In the genomic region with DNA sequence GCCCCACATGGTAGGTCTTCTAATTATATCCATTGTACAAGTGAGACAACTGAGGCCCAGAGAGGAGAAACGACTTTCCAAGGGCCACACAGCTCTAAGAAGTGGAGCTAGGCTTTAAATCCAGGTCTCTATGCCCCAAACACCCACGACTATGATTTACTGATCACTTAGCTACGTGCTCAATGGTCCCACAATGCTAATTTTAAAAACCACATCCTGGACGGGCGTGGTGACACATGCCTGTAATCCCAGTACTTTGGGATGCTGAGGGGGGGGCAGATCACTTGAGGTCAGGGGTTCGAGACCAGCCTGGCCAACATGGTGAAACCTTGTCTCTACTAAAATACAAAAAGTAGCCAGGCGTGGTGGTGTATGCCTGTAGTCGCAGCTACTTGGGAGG, we compare ENCODE assay signal across 12 cellular contexts. TPM values are rescaled to one million over a fixed set of nuclear protein-coding genes. Genes with fewer than 3 reads are reported as not detected.
A peak's percentile ranks its signal among the peaks of the same experiment; 100 is the strongest.
DNase-seq lines count a peak whose midpoint lies in the region; ATAC-seq, FAIRE-seq and TF ChIP-seq lines count a peak whose summit lies in the region.
"Had no signal": no experiment of that assay in that cellular context is flagged by ENCODE, and none has a peak within 500 bp of the region (broad histone marks: within the 10 kb centered on the region; RNA-seq: fewer than 3 reads in every experiment).

No MANE protein-coding gene starts in this region.

- 75 to 77% methylated on average over 8 of the region's 8 CpGs for WGBS in pancreas, 2 donors

- CTCF ChIA-PET in activated CD4-positive, alpha-beta memory T cell treated with anti-CD3 and anti-CD28 coated beads for 36 hours (lab: Charles Lee): interaction anchor here (6.4 kb wide), 1 partner anchor 30 kb away, joined by 47 read pairs; no protein-coding TSS in a partner anchor
- CTCF ChIA-PET in RWPE1 (lab: Yijun Ruan, JAX): interaction anchor here (1.5 kb wide), 1 partner anchor 30 kb away, joined by 8 read pairs; no protein-coding TSS in a partner anchor

- H3K27ac Mint-ChIP-seq in activated naive CD8-positive, alpha-beta T cell treated with anti-CD3 and anti-CD28 coated beads, Interleukin-2, amount 10 ng/mL, durations not matched to agents 7 days and 5 days: peak overlapping the region; percentile 46
- no peak overlapping the region for H3K27ac Mint-ChIP-seq in activated naive CD8-positive, alpha-beta T cell treated with anti-CD3 and anti-CD28 coated beads for 36 hours
- no peak overlapping the region for H3K27ac Mint-ChIP-seq in activated CD4-positive, alpha-beta memory T cell treated with anti-CD3 and anti-CD28 coated beads for 36 hours
- peak overlapping the region; percentile 75 for H3K27ac Mint-ChIP-seq in stimulated activated memory B cell treated with anti-CD40 and anti-IgM and Interleukin-4, amounts not matched to agents 10 μg/mL and 1 μg/mL and 100 μg/mL, for 72 hours

- no peaks in the 10 kb centered on the region for H3K4me1 ChIP-seq in pancreas

- H3K9me3 Mint-ChIP-seq in activated naive CD8-positive, alpha-beta T cell treated with anti-CD3 and anti-CD28 coated beads, Interleukin-2, amount 10 ng/mL, durations not matched to agents 7 days and 5 days: no peaks in the 10 kb centered on the region
- H3K9me3 Mint-ChIP-seq in activated naive CD8-positive, alpha-beta T cell treated with anti-CD3 and anti-CD28 coated beads for 36 hours: no peaks in the 10 kb centered on the region
- no peaks in the 10 kb centered on the region for H3K9me3 Mint-ChIP-seq in activated CD4-positive, alpha-beta memory T cell treated with anti-CD3 and anti-CD28 coated beads for 36 hours
- H3K9me3 Mint-ChIP-seq in stimulated activated memory B cell treated with anti-CD40 and anti-IgM and Interleukin-4, amounts not matched to agents 10 μg/mL and 1 μg/mL and 100 μg/mL, for 72 hours: no peaks in the 10 kb centered on the region

- intact Hi-C loops in activated CD4-positive, alpha-beta memory T cell treated with anti-CD3 and anti-CD28 coated beads for 36 hours (cut with micrococcal nuclease): no loop called here
- intact Hi-C loops in pancreas (cut with DNase I): no loop called here

- H3K4me3 ChIP-seq in pancreas: no peak overlapping the region
- H3K4me3 ChIP-seq: smooth muscle cell had no signal

- no peaks in the 10 kb centered on the region for H3K9me3 ChIP-seq in pancreas

- H3K27me3 Mint-ChIP-seq in activated naive CD8-positive, alpha-beta T cell treated with anti-CD3 and anti-CD28 coated beads, Interleukin-2, amount 10 ng/mL, durations not matched to agents 7 days and 5 days: peaks cover 3% of the 10 kb centered on the region
- peaks cover 3% of the 10 kb centered on the region for H3K27me3 Mint-ChIP-seq in activated naive CD8-positive, alpha-beta T cell treated with anti-CD3 and anti-CD28 coated beads for 36 hours
- H3K27me3 Mint-ChIP-seq in activated CD4-positive, alpha-beta memory T cell treated with anti-CD3 and anti-CD28 coated beads for 36 hours: peaks cover 1% of the 10 kb centered on the region
- no peaks in the 10 kb centered on the region for H3K27me3 Mint-ChIP-seq in stimulated activated memory B cell treated with anti-CD40 and anti-IgM and Interleukin-4, amounts not matched to agents 10 μg/mL and 1 μg/mL and 100 μg/mL, for 72 hours

- H3K4me1 Mint-ChIP-seq in activated naive CD8-positive, alpha-beta T cell treated with anti-CD3 and anti-CD28 coated beads, Interleukin-2, amount 10 ng/mL, durations not matched to agents 7 days and 5 days: peaks cover 23% of the 10 kb centered on the region
- H3K4me1 Mint-ChIP-seq in activated naive CD8-positive, alpha-beta T cell treated with anti-CD3 and anti-CD28 coated beads for 36 hours: peaks cover 13% of the 10 kb centered on the region
- H3K4me1 Mint-ChIP-seq in activated CD4-positive, alpha-beta memory T cell treated with anti-CD3 and anti-CD28 coated beads for 36 hours (ENCODE audit: low read depth): peaks cover 14% of the 10 kb centered on the region
- H3K4me1 Mint-ChIP-seq in stimulated activated memory B cell treated with anti-CD40 and anti-IgM and Interleukin-4, amounts not matched to agents 10 μg/mL and 1 μg/mL and 100 μg/mL, for 72 hours: peaks cover 48% of the 10 kb centered on the region

- POLR2A ChIA-PET in activated naive CD8-positive, alpha-beta T cell treated with anti-CD3 and anti-CD28 coated beads, Interleukin-2, amount 10 ng/mL, durations not matched to agents 7 days and 5 days (lab: Charles Lee): no interaction called here
- POLR2A ChIA-PET in activated CD4-positive, alpha-beta memory T cell treated with anti-CD3 and anti-CD28 coated beads for 36 hours (lab: Charles Lee): interaction anchor here (1.0 kb wide), 1 partner anchor 10 kb away, joined by 3 read pairs; no protein-coding TSS in a partner anchor
- POLR2A ChIA-PET in RWPE1 (lab: Yijun Ruan, JAX; ENCODE audit: low non-redundant PET): no interaction called here

- FAIRE-seq in pancreas (lab: Jason Lieb, UNC): no peak
- FAIRE-seq: endometrium had no signal

- H3K27me3 ChIP-seq in pancreas: no peaks in the 10 kb centered on the region

- peak overlapping the region; percentile 39 for H3K4me3 Mint-ChIP-seq in activated naive CD8-positive, alpha-beta T cell treated with anti-CD3 and anti-CD28 coated beads, Interleukin-2, amount 10 ng/mL, durations not matched to agents 7 days and 5 days
- no peak overlapping the region for H3K4me3 Mint-ChIP-seq in activated naive CD8-positive, alpha-beta T cell treated with anti-CD3 and anti-CD28 coated beads for 36 hours
- H3K4me3 Mint-ChIP-seq in activated CD4-positive, alpha-beta memory T cell treated with anti-CD3 and anti-CD28 coated beads for 36 hours: no peak overlapping the region
- no peak overlapping the region for H3K4me3 Mint-ChIP-seq in stimulated activated memory B cell treated with anti-CD40 and anti-IgM and Interleukin-4, amounts not matched to agents 10 μg/mL and 1 μg/mL and 100 μg/mL, for 72 hours

- no peaks in the 10 kb centered on the region for H3K36me3 Mint-ChIP-seq in activated naive CD8-positive, alpha-beta T cell treated with anti-CD3 and anti-CD28 coated beads, Interleukin-2, amount 10 ng/mL, durations not matched to agents 7 days and 5 days
- no peaks in the 10 kb centered on the region for H3K36me3 Mint-ChIP-seq in activated naive CD8-positive, alpha-beta T cell treated with anti-CD3 and anti-CD28 coated beads for 36 hours
- H3K36me3 Mint-ChIP-seq in activated CD4-positive, alpha-beta memory T cell treated with anti-CD3 and anti-CD28 coated beads for 36 hours: no peaks in the 10 kb centered on the region
- H3K36me3 Mint-ChIP-seq in stimulated activated memory B cell treated with anti-CD40 and anti-IgM and Interleukin-4, amounts not matched to agents 10 μg/mL and 1 μg/mL and 100 μg/mL, for 72 hours: no peaks in the 10 kb centered on the region

- no peak for TF ChIP-seq CTCF in RWPE1 (conservative IDR thresholded peaks at IDR 0.05; ENCODE audit: low read depth)
- TF ChIP-seq CTCF in pancreas (IDR thresholded peaks at IDR 0.05): no peak

- no peak overlapping the region for H3K27ac ChIP-seq in RWPE1
- H3K27ac ChIP-seq in pancreas: no peak overlapping the region

- H3K36me3 ChIP-seq in pancreas: no peaks in the 10 kb centered on the region

- peak; percentile 44 for ATAC-seq in activated naive CD8-positive, alpha-beta T cell treated with anti-CD3 and anti-CD28 coated beads, Interleukin-2, amount 10 ng/mL, durations not matched to agents 7 days and 5 days (ENCODE audit: low read depth)
- ATAC-seq in HG02981 (IDR thresholded peaks at IDR 0.05; ENCODE audit: unreplicated experiment) (peak; percentile 4), pancreas (no peak)
- peak; percentile 24 for ATAC-seq in stimulated activated memory B cell treated with anti-CD40 and anti-IgM and Interleukin-4, amounts not matched to agents 10 μg/mL and 1 μg/mL and 100 μg/mL, for 72 hours

- DNase-seq in activated naive CD8-positive, alpha-beta T cell treated with anti-CD3 and anti-CD28 coated beads, Interleukin-2, amount 10 ng/mL, durations not matched to agents 7 days and 5 days: no peak
- DNase-seq in activated naive CD8-positive, alpha-beta T cell treated with anti-CD3 and anti-CD28 coated beads for 36 hours: no peak
- peak; percentile 50 for DNase-seq in activated CD4-positive, alpha-beta memory T cell treated with anti-CD3 and anti-CD28 coated beads for 36 hours
- no peak for DNase-seq in OCI-M1 (lab: John Stamatoyannopoulos, UW)
- DNase-seq in RWPE1 (ENCODE audit: low spot score): no peak
- no peak for DNase-seq in pancreas
- DNase-seq: NCI-H2171 had no signal

RNA-seq across cellular contexts. Expression of a gene that starts 8.4 kb away (rescaled TPM):
- 10 to 100 TPM; 64.5 to 76.1 TPM for total RNA-seq in activated naive CD8-positive, alpha-beta T cell treated with anti-CD3 and anti-CD28 coated beads, Interleukin-2, amount 10 ng/mL, durations not matched to agents 7 days and 5 days
- 10 to 100 TPM; 93.1 to 99.5 TPM for total RNA-seq in activated naive CD8-positive, alpha-beta T cell treated with anti-CD3 and anti-CD28 coated beads for 36 hours
- total RNA-seq in activated CD4-positive, alpha-beta memory T cell treated with anti-CD3 and anti-CD28 coated beads for 36 hours: 10 to 100 TPM; 92.9 to 93.7 TPM
- 100 to 1,000 TPM in 3 of 6 donors, 10 to 100 TPM in 3; 66.8 to 124 (median 100) TPM for total RNA-seq in pancreas
- polyA plus RNA-seq in pancreas: 10 to 100 TPM; 25.8 to 33.6 TPM

RNA-seq across cellular contexts. Expression of a gene that starts 31.7 kb away (rescaled TPM):
- 10 to 100 TPM; 19.5 to 23.7 TPM for total RNA-seq in activated naive CD8-positive, alpha-beta T cell treated with anti-CD3 and anti-CD28 coated beads, Interleukin-2, amount 10 ng/mL, durations not matched to agents 7 days and 5 days
- total RNA-seq in activated naive CD8-positive, alpha-beta T cell treated with anti-CD3 and anti-CD28 coated beads for 36 hours: 10 to 100 TPM; 24.1 to 25.5 TPM
- total RNA-seq in activated CD4-positive, alpha-beta memory T cell treated with anti-CD3 and anti-CD28 coated beads for 36 hours: 10 to 100 TPM; 28.2 to 31.3 TPM
- 10 to 100 TPM; 11.8 to 18.9 (median 15.3) TPM for total RNA-seq in pancreas
- polyA plus RNA-seq in pancreas: 10 to 100 TPM in 1 of 2 donors, 1 to 10 TPM in 1; 6.6 to 14.4 TPM

RNA-seq across cellular contexts. Expression of a gene that starts 38.1 kb away (rescaled TPM):
- 1 to 10 TPM; 1.4 to 1.7 TPM for total RNA-seq in activated naive CD8-positive, alpha-beta T cell treated with anti-CD3 and anti-CD28 coated beads, Interleukin-2, amount 10 ng/mL, durations not matched to agents 7 days and 5 days
- 1 to 10 TPM in 1 of 2 experiments, under 1 TPM in 1; 0.94 to 2.0 TPM for total RNA-seq in activated naive CD8-positive, alpha-beta T cell treated with anti-CD3 and anti-CD28 coated beads for 36 hours
- total RNA-seq in activated CD4-positive, alpha-beta memory T cell treated with anti-CD3 and anti-CD28 coated beads for 36 hours: under 1 TPM; 0.24 to 0.29 TPM
- under 1 TPM; 0.12 to 0.87 (median 0.46) TPM for total RNA-seq in pancreas
- 1 to 10 TPM; 3.3 to 5.7 TPM for polyA plus RNA-seq in pancreas
- total RNA-seq: myocyte, smooth muscle cell had no signal

RNA-seq across cellular contexts. Expression of a gene that starts 47.1 kb away (rescaled TPM):
- total RNA-seq in activated naive CD8-positive, alpha-beta T cell treated with anti-CD3 and anti-CD28 coated beads, Interleukin-2, amount 10 ng/mL, durations not matched to agents 7 days and 5 days: 10 to 100 TPM; 17.1 to 22.0 TPM
- total RNA-seq in activated naive CD8-positive, alpha-beta T cell treated with anti-CD3 and anti-CD28 coated beads for 36 hours: 10 to 100 TPM; 11.4 to 13.4 TPM
- 10 to 100 TPM; 15.6 to 16.6 TPM for total RNA-seq in activated CD4-positive, alpha-beta memory T cell treated with anti-CD3 and anti-CD28 coated beads for 36 hours
- 10 to 100 TPM; 15.2 to 22.8 (median 18.6) TPM for total RNA-seq in pancreas
- 10 to 100 TPM; 50.9 to 59.2 TPM for polyA plus RNA-seq in pancreas

Comparison
In these comparisons a context has a peak if more than half of its experiments do, and no peak if none do; other contexts are left out.
1. H3K27ac Mint-ChIP-seq: peak in activated naive CD8-positive, alpha-beta T cell treated with anti-CD3 and anti-CD28 coated beads, Interleukin-2, amount 10 ng/mL, durations not matched to agents 7 days and 5 days (single experiment) and stimulated activated memory B cell treated with anti-CD40 and anti-IgM and Interleukin-4, amounts not matched to agents 10 μg/mL and 1 μg/mL and 100 μg/mL, for 72 hours (single experiment); none in activated naive CD8-positive, alpha-beta T cell treated with anti-CD3 and anti-CD28 coated beads for 36 hours (single experiment) and activated CD4-positive, alpha-beta memory T cell treated with anti-CD3 and anti-CD28 coated beads for 36 hours (single experiment).
2. ATAC-seq: peak in activated naive CD8-positive, alpha-beta T cell treated with anti-CD3 and anti-CD28 coated beads, Interleukin-2, amount 10 ng/mL, durations not matched to agents 7 days and 5 days (single experiment), HG02981 (single experiment) and stimulated activated memory B cell treated with anti-CD40 and anti-IgM and Interleukin-4, amounts not matched to agents 10 μg/mL and 1 μg/mL and 100 μg/mL, for 72 hours (single experiment); none in pancreas (0 of 4).